13 cellular contexts compared by ENCODE assay signal in the genomic region with DNA sequence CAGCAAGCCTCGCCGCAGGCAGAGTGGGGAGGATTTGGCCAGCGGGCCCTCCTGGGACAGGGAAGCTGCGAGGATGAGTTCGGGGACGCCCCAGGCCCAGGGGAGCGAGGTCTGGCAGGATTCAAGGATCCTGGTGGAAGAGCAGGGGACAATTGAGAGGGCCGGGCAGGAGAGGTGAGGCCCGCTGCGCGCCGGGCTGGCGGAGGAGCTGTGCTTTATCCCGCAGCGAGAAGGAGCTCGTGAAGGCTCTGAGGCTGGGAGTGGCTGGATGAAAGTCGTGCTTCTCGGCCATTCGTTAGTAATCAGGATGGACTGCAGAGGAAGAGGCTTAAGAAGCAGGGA. TPM values are rescaled to one million over a fixed set of nuclear protein-coding genes. Genes with fewer than 3 reads are reported as not detected.
DNase-seq lines count a peak whose midpoint lies in the region; ATAC-seq, FAIRE-seq and TF ChIP-seq lines count a peak whose summit lies in the region.
"Had no signal": no experiment of that assay in that cellular context is flagged by ENCODE, and none has a peak within 500 bp of the region (broad histone marks: within the 10 kb centered on the region; RNA-seq: fewer than 3 reads in every experiment).

No MANE protein-coding gene starts in this region.

- H3K27me3 ChIP-seq in dorsolateral prefrontal cortex (no peaks in the 10 kb centered on the region), gastrocnemius medialis (no peaks in the 10 kb centered on the region)

- H3K36me3 Mint-ChIP-seq in activated CD4-positive, alpha-beta T cell treated with anti-CD3 and anti-CD28 coated beads, Interleukin-2, amount 10 ng/mL, durations not matched to agents 24 days and 14 days (ENCODE audit: low read depth), result no peaks in the 10 kb centered on the region

- no peaks in the 10 kb centered on the region for H3K9me2 ChIP-seq in OCI-LY7 (ENCODE audit: insufficient read depth, low read length)

- H2AFZ ChIP-seq in OCI-LY7 (ENCODE audit: low read length), result peak overlapping the region; percentile 69

- H3K9me3 Mint-ChIP-seq in activated CD4-positive, alpha-beta T cell treated with anti-CD3 and anti-CD28 coated beads, Interleukin-2, amount 10 ng/mL, durations not matched to agents 24 days and 14 days, result no peaks in the 10 kb centered on the region

- TF ChIP-seq POLR2A in gastrocnemius medialis (IDR thresholded peaks at IDR 0.05) (no peak), GM12891 (IDR thresholded peaks at IDR 0.05; ENCODE audit: low read depth, low read length) (no peak)

- H3K4me1 ChIP-seq in OCI-LY7 (ENCODE audit: insufficient read depth, low read length, poor library complexity, severe bottlenecking) (peaks cover 10% of the 10 kb centered on the region), gastrocnemius medialis (peaks cover 0 to 6% of the 10 kb centered on the region in 2 donors)

- POLR2A ChIA-PET in OCI-LY7 (lab: Charles Lee), result no interaction called here

- no peaks in the 10 kb centered on the region for H3K27me3 Mint-ChIP-seq in activated CD4-positive, alpha-beta T cell treated with anti-CD3 and anti-CD28 coated beads, Interleukin-2, amount 10 ng/mL, durations not matched to agents 24 days and 14 days

- no peaks in the 10 kb centered on the region for H4K20me1 ChIP-seq in OCI-LY7 (ENCODE audit: insufficient read depth, low read length)

- H3K27ac Mint-ChIP-seq in activated CD4-positive, alpha-beta T cell treated with anti-CD3 and anti-CD28 coated beads, Interleukin-2, amount 10 ng/mL, durations not matched to agents 24 days and 14 days, result peak overlapping the region; percentile 89

- no peak for DNase-seq in activated CD4-positive, alpha-beta T cell treated with anti-CD3 and anti-CD28 coated beads, Interleukin-2, amount 10 ng/mL, durations not matched to agents 24 days and 14 days
- no peak for DNase-seq in activated CD4-positive, alpha-beta T cell treated with anti-CD3 and anti-CD28 coated beads for 1 hour
- DNase-seq in OCI-LY7 (ENCODE audit: low spot score) (no peak), dorsolateral prefrontal cortex (peak in 3 of 10 donors; percentile 11 to 45 (median 34)), gastrocnemius medialis (no peak), foreskin melanocyte (no peak), GM12891 (ENCODE audit: insufficient read length, low spot score) (no peak)
- DNase-seq in stimulated activated CD4-positive, alpha-beta T cell treated with anti-CD3 and anti-CD28 coated beads, Interleukin-1b, Interleukin-23, amount 100 ng/mL, for 48 hours, result no peak
- DNase-seq: SHP77 treated with DMSO at 0.1 percent for 48 hours had no signal

- CTCF ChIA-PET in OCI-LY7 (lab: Charles Lee; ENCODE audit: unreplicated experiment), result no interaction called here

- intact Hi-C loops in activated CD4-positive, alpha-beta T cell treated with anti-CD3 and anti-CD28 coated beads, Interleukin-2, amount 10 ng/mL, durations not matched to agents 24 days and 14 days (cut with micrococcal nuclease), result loop anchor here (1.0 kb wide), 1 partner anchor 12 kb away; no protein-coding TSS in a partner anchor
- intact Hi-C loops in OCI-LY7 (cut with micrococcal nuclease; ENCODE audit: unreplicated experiment), result no loop called here
- intact Hi-C loops in dorsolateral prefrontal cortex (cut with DNase I), result no loop called here
- intact Hi-C loops in gastrocnemius medialis (cut with DNase I; ENCODE audit: low total_unique reads), result no loop called here

- TF ChIP-seq CTCF in OCI-LY7 (conservative IDR thresholded peaks at IDR 0.05; ENCODE audit: low read length) (no peak), dorsolateral prefrontal cortex (IDR thresholded peaks at IDR 0.05 in 54 of 56, conservative IDR thresholded peaks at IDR 0.05 in 2 of 56; ENCODE audit: low read depth in 1 of 56, partially characterized antibody in 56 of 56) (no peak), gastrocnemius medialis (IDR thresholded peaks at IDR 0.05 in 4 of 5, conservative IDR thresholded peaks at IDR 0.05 in 1 of 5) (no peak)

- H3K4me3 ChIP-seq in OCI-LY7 (ENCODE audit: low read depth, low read length, poor library complexity, severe bottlenecking) (no peak overlapping the region), dorsolateral prefrontal cortex (peak overlapping the region in 6 of 59 donors; percentile 40 to 58 (median 48)), gastrocnemius medialis (peak overlapping the region in 1 of 4 donors; percentile 11)
- H3K4me3 ChIP-seq: smooth muscle cell had no signal

- no TSS peak for BruUV-seq in OCI-LY7 (replicated peaks; lab: Mats Ljungman, UMichigan)

- no peak for ATAC-seq in gastrocnemius medialis

- peak overlapping the region; percentile 69 for H3K4me3 Mint-ChIP-seq in activated CD4-positive, alpha-beta T cell treated with anti-CD3 and anti-CD28 coated beads, Interleukin-2, amount 10 ng/mL, durations not matched to agents 24 days and 14 days

- H3K9me3 ChIP-seq in OCI-LY7 (ENCODE audit: low read length) (no peaks in the 10 kb centered on the region), gastrocnemius medialis (no peaks in the 10 kb centered on the region)
- H3K9me3 ChIP-seq: gastroesophageal sphincter had no signal

- no peaks in the 10 kb centered on the region for H3K79me2 ChIP-seq in OCI-LY7 (ENCODE audit: insufficient read depth, low read depth, low read length)

- H3K4me1 Mint-ChIP-seq in activated CD4-positive, alpha-beta T cell treated with anti-CD3 and anti-CD28 coated beads, Interleukin-2, amount 10 ng/mL, durations not matched to agents 24 days and 14 days, result peaks cover 13% of the 10 kb centered on the region

- FAIRE-seq in GM12891 (lab: Jason Lieb, UNC), result no peak

- in situ Hi-C loops in gastrocnemius medialis (cut with MboI; ENCODE audit: low sequenced_read_pairs in 4 of 4), result no loop called here

- no peak overlapping the region for H3K27ac ChIP-seq in OCI-LY7 (ENCODE audit: low read depth, low read length, poor library complexity, severe bottlenecking)
- peak overlapping the region in 55 of 59 donors; percentile 4 to 83 (median 64) for H3K27ac ChIP-seq in dorsolateral prefrontal cortex
- peak overlapping the region in 3 of 4 donors; percentile 3 to 43 (median 23) for H3K27ac ChIP-seq in gastrocnemius medialis

- peak overlapping the region; percentile 55 for H3K4me2 ChIP-seq in OCI-LY7 (ENCODE audit: low read length)

- H3K36me3 ChIP-seq in OCI-LY7 (ENCODE audit: insufficient read depth, low read length) (no peaks in the 10 kb centered on the region), gastrocnemius medialis (no peaks in the 10 kb centered on the region)
- H3K36me3 ChIP-seq: gastroesophageal sphincter had no signal

TF ChIP-seq in GM12891, 5 proteins besides CTCF, POLR2A, EP300 and RAD21:
- TF ChIP-seq PAX5 (IDR thresholded peaks at IDR 0.05; ENCODE audit: insufficient read depth, low read length, severe bottlenecking) (no peak), TAF1 (IDR thresholded peaks at IDR 0.05; ENCODE audit: low read depth, low read length) (no peak), SPI1 (IDR thresholded peaks at IDR 0.05; ENCODE audit: low read depth, low read length) (no peak), POLR2AphosphoS5 (IDR thresholded peaks at IDR 0.05; ENCODE audit: low read depth, low read length) (no peak), POU2F2 (IDR thresholded peaks at IDR 0.05; ENCODE audit: low read depth, low read length) (no peak)

RNA-seq across cellular contexts. Expression of a gene that starts 3.6 kb away (rescaled TPM):
- not detected in 2 replicates for total RNA-seq in activated CD4-positive, alpha-beta T cell treated with anti-CD3 and anti-CD28 coated beads, Interleukin-2, amount 10 ng/mL, durations not matched to agents 24 days and 14 days
- total RNA-seq in OCI-LY7 (2014; rRNA removed; shearing (Covaris generic)), result not detected in 2 replicates
- total RNA-seq in OCI-LY7 (2022) (not detected in 2 replicates), dorsolateral prefrontal cortex (1 to 10 TPM in 21 of 120 experiments, under 1 TPM in 16, not detected in 83; 0.48 to 3.3 (median 1.0) TPM), gastrocnemius medialis (1 to 10 TPM in 1 of 4 donors, under 1 TPM in 1, not detected in 2; 0.39 to 1.4 TPM)
- polyA plus RNA-seq in GM12891 (2012; ENCODE audit: low read depth, missing spikeins), result 3.4 TPM
- total RNA-seq: activated CD8-positive, alpha-beta memory T cell treated with anti-CD3 and anti-CD28 coated beads for 36 hours; gastroesophageal sphincter; lower leg skin; smooth muscle cell had no signal

RNA-seq across cellular contexts. Expression of a gene that starts 8.7 kb away (rescaled TPM):
- total RNA-seq in activated CD4-positive, alpha-beta T cell treated with anti-CD3 and anti-CD28 coated beads, Interleukin-2, amount 10 ng/mL, durations not matched to agents 24 days and 14 days, result not detected in 2 replicates
- total RNA-seq in OCI-LY7 (2014; rRNA removed; shearing (Covaris generic)), result not detected in 2 replicates
- total RNA-seq in OCI-LY7 (2022) (not detected in 2 replicates), dorsolateral prefrontal cortex (1 to 10 TPM in 71 of 120 experiments, under 1 TPM in 24, not detected in 25; 0.36 to 8.5 (median 1.4) TPM), gastrocnemius medialis (not detected)
- polyA plus RNA-seq in GM12891 (2012; ENCODE audit: low read depth, missing spikeins), result not detected
- total RNA-seq: activated CD8-positive, alpha-beta memory T cell treated with anti-CD3 and anti-CD28 coated beads for 36 hours; gastroesophageal sphincter; lower leg skin; smooth muscle cell had no signal
- polyA plus RNA-seq: smooth muscle cell had no signal
